ENCODE assay signal across 28 cellular contexts in genomic region chr1:85352055-85352454, GRCh38.
"Had no signal": no experiment of that assay in that cellular context is flagged by ENCODE, and none has a peak within 500 bp of the region (broad histone marks: within the 10 kb centered on the region; RNA-seq: fewer than 3 reads in every experiment).

No MANE protein-coding gene starts in this region.

- H3K4me3 Mint-ChIP-seq: nephron; neural progenitor cell; stimulated activated effector memory CD8-positive, alpha-beta T cell treated with anti-CD3 and anti-CD28 coated beads, Interleukin-12 subunit alpha, Interleukin-12 subunit beta, amount 100 ng/mL, for 72 hours; stimulated activated naive B cell treated with anti-CD40 and anti-IgM and Interleukin-4, amounts not matched to agents 10 μg/mL and 1 μg/mL and 100 μg/mL, for 72 hours; stimulated activated naive CD8-positive, alpha-beta T cell treated with anti-CD3 and anti-CD28 coated beads, Interleukin-15, Interleukin-2, amounts not matched to agents 100 ng/mL and 50 ng/mL, for 24 hours had no signal

- H3K9ac ChIP-seq: neural progenitor cell, parathyroid adenoma had no signal

- FAIRE-seq: small intestine, urothelium cell line had no signal

- H3K27ac Mint-ChIP-seq: nephron; neural progenitor cell; progenitor cell of endocrine pancreas; stimulated activated effector memory CD8-positive, alpha-beta T cell treated with anti-CD3 and anti-CD28 coated beads, Interleukin-12 subunit alpha, Interleukin-12 subunit beta, amount 100 ng/mL, for 72 hours; stimulated activated naive B cell treated with anti-CD40 and anti-IgM and Interleukin-4, amounts not matched to agents 10 μg/mL and 1 μg/mL and 100 μg/mL, for 72 hours; stimulated activated naive CD8-positive, alpha-beta T cell treated with anti-CD3 and anti-CD28 coated beads, Interleukin-15, Interleukin-2, amounts not matched to agents 100 ng/mL and 50 ng/mL, for 24 hours had no signal

- H3K79me2 ChIP-seq: parathyroid adenoma had no signal

- ATAC-seq: right cardiac atrium; right lobe of liver; stimulated activated effector memory CD8-positive, alpha-beta T cell treated with anti-CD3 and anti-CD28 coated beads, Interleukin-12 subunit alpha, Interleukin-12 subunit beta, amount 100 ng/mL, for 72 hours; stimulated activated naive B cell treated with anti-CD40 and anti-IgM and Interleukin-4, amounts not matched to agents 10 μg/mL and 1 μg/mL and 100 μg/mL, for 72 hours had no signal

- DNase-seq: occipital lobe; ovary; posterior cingulate gyrus; psoas muscle; right cardiac atrium; right lobe of liver; sigmoid colon; small intestine; stimulated activated CD4-positive, alpha-beta T cell treated with anti-CD3 and anti-CD28 coated beads, Interleukin-15, amount 100 ng/mL, for 24 hours; stimulated activated CD4-positive, alpha-beta T cell treated with anti-CD3 and anti-CD28 coated beads, Interleukin-2, amount 100 ng/mL, for 24 hours; stimulated activated CD4-positive, alpha-beta T cell treated with anti-CD3 and anti-CD28 coated beads, Interleukin-2, amount 100 ng/mL, for 48 hours; stimulated activated CD4-positive, alpha-beta T cell treated with anti-CD3 and anti-CD28 coated beads, Interleukin-4, amount 100 ng/mL, for 24 hours; stimulated activated naive B cell treated with anti-CD40 and anti-IgM and Interleukin-4, amounts not matched to agents 10 μg/mL and 1 μg/mL and 100 μg/mL, for 72 hours; stimulated activated naive CD4-positive, alpha-beta T cell treated with Interleukin-2 at 50 U/mL for 16 hours; stomach; thyroid gland; trophoblast cell had no signal

- H3K4me3 ChIP-seq: neural progenitor cell, ovary, psoas muscle, right lobe of liver, sigmoid colon, stomach, thoracic aorta, thyroid gland, tibial nerve, upper lobe of left lung, vagina had no signal

- H3K27ac ChIP-seq: neural progenitor cell, ovary, parathyroid adenoma, psoas muscle, right lobe of liver, stomach, thoracic aorta, thyroid gland, tibial nerve, upper lobe of left lung, vagina had no signal

- H3K9me3 Mint-ChIP-seq: neural progenitor cell; stimulated activated effector memory CD8-positive, alpha-beta T cell treated with anti-CD3 and anti-CD28 coated beads, Interleukin-12 subunit alpha, Interleukin-12 subunit beta, amount 100 ng/mL, for 72 hours; stimulated activated naive B cell treated with anti-CD40 and anti-IgM and Interleukin-4, amounts not matched to agents 10 μg/mL and 1 μg/mL and 100 μg/mL, for 72 hours; stimulated activated naive CD8-positive, alpha-beta T cell treated with anti-CD3 and anti-CD28 coated beads, Interleukin-15, Interleukin-2, amounts not matched to agents 100 ng/mL and 50 ng/mL, for 24 hours had no signal

- H3K4me1 ChIP-seq: neural progenitor cell, parathyroid adenoma, psoas muscle, thyroid gland, tibial nerve, upper lobe of left lung, vagina had no signal

- H3K27me3 ChIP-seq: neural progenitor cell, ovary, right lobe of liver, sigmoid colon, stomach, thyroid gland, tibial nerve, upper lobe of left lung, vagina had no signal

- H3K27me3 Mint-ChIP-seq: progenitor cell of endocrine pancreas; stimulated activated naive B cell treated with anti-CD40 and anti-IgM and Interleukin-4, amounts not matched to agents 10 μg/mL and 1 μg/mL and 100 μg/mL, for 72 hours; stimulated activated naive CD8-positive, alpha-beta T cell treated with anti-CD3 and anti-CD28 coated beads, Interleukin-15, Interleukin-2, amounts not matched to agents 100 ng/mL and 50 ng/mL, for 24 hours had no signal

- H3K36me3 Mint-ChIP-seq: stimulated activated effector memory CD8-positive, alpha-beta T cell treated with anti-CD3 and anti-CD28 coated beads, Interleukin-12 subunit alpha, Interleukin-12 subunit beta, amount 100 ng/mL, for 72 hours had no signal

- H3K9me3 ChIP-seq: ovary, psoas muscle, right lobe of liver, sigmoid colon, stomach, thoracic aorta, thyroid gland, tibial nerve, upper lobe of left lung, vagina had no signal

- H3K4me2 ChIP-seq: neural progenitor cell had no signal

- H3K4me1 Mint-ChIP-seq: stimulated activated effector memory CD8-positive, alpha-beta T cell treated with anti-CD3 and anti-CD28 coated beads, Interleukin-12 subunit alpha, Interleukin-12 subunit beta, amount 100 ng/mL, for 72 hours; stimulated activated naive B cell treated with anti-CD40 and anti-IgM and Interleukin-4, amounts not matched to agents 10 μg/mL and 1 μg/mL and 100 μg/mL, for 72 hours had no signal

- H2AFZ ChIP-seq: neural progenitor cell, parathyroid adenoma had no signal

- H3K36me3 ChIP-seq: neural progenitor cell, ovary, sigmoid colon, thyroid gland had no signal
